Comparison of ENCODE assay signal across 31 cellular contexts in genomic region chr4:88718098-88718497, GRCh38.
"Had no signal": no experiment of that assay in that cellular context is flagged by ENCODE, and none has a peak within 500 bp of the region (broad histone marks: within the 10 kb centered on the region; RNA-seq: fewer than 3 reads in every experiment).

No MANE protein-coding gene starts in this region.

- DNase-seq: activated CD4-positive, alpha-beta memory T cell treated with anti-CD3 and anti-CD28 coated beads, Interleukin-2, amount 10 ng/mL, durations not matched to agents 7 days and 5 days; activated CD4-positive, alpha-beta T cell treated with anti-CD3 and anti-CD28 coated beads for 1 hour; activated CD4-positive, alpha-beta T cell treated with anti-CD3 and anti-CD28 coated beads for 4 hours; activated CD4-positive, alpha-beta T cell treated with anti-CD3 and anti-CD28 coated beads, Interleukin-2, amount 10 ng/mL, durations not matched to agents 7 days and 5 days; activated CD4-positive, alpha-beta T cell treated with anti-CD3 and anti-CD28 coated beads, Interleukin-2, amount 50 U/mL, for 4 hours; activated CD8-positive, alpha-beta memory T cell treated with anti-CD3 and anti-CD28 coated beads, Interleukin-2, amount 50 U/mL, for 48 hours; activated gamma-delta T cell; activated naive CD4-positive, alpha-beta T cell; activated naive CD4-positive, alpha-beta T cell treated with anti-CD3 and anti-CD28 coated beads, Interleukin-2, amount 50 U/mL, for 16 hours; activated T-cell treated with anti-CD3 and anti-CD28 coated beads for 4 hours; activated T-cell treated with anti-CD3 and anti-CD28 coated beads, Interleukin-2, amount 50 U/mL, for 4 hours; amniotic stem cell; anterior cingulate cortex; brain microvascular endothelial cell; caudate nucleus; cortex of kidney; dermis blood vessel endothelial cell; effector CD4-positive, alpha-beta T cell; effector memory CD8-positive, alpha-beta T cell; erythroblast; foreskin keratinocyte; gastrocnemius medialis; glutamatergic neuron; heart left ventricle; T-helper 2 cell had no signal

- H3K4me3 ChIP-seq: esophagus muscularis mucosa, gastrocnemius medialis, heart left ventricle had no signal

- ATAC-seq: activated T-cell treated with anti-CD3 and anti-CD28 coated beads, Interleukin-2, amount 50 U/mL, for 4 hours; effector memory CD8-positive, alpha-beta T cell; foreskin keratinocyte; gastrocnemius medialis; heart left ventricle; WTC11 had no signal

- H3K36me3 ChIP-seq: brain microvascular endothelial cell had no signal

- H3K27ac ChIP-seq: brain microvascular endothelial cell, esophagus muscularis mucosa, foreskin keratinocyte, gastrocnemius medialis, VCaP had no signal

- FAIRE-seq: astrocyte, colon, TTC549 had no signal

- H3K4me1 ChIP-seq: foreskin keratinocyte had no signal

- H3K27me3 ChIP-seq: brain microvascular endothelial cell, esophagus muscularis mucosa, foreskin keratinocyte, gastrocnemius medialis, heart left ventricle had no signal
